ENCODE assay signal across 23 cellular contexts in genomic region chr3:47128110-47128509, GRCh38. TPM values are rescaled to one million over a fixed set of nuclear protein-coding genes. Genes with fewer than 3 reads are reported as not detected.
DNase-seq lines count a peak whose midpoint lies in the region; ATAC-seq and TF ChIP-seq lines count a peak whose summit lies in the region.
"Had no signal": no experiment of that assay in that cellular context is flagged by ENCODE, and none has a peak within 500 bp of the region (broad histone marks: within the 10 kb centered on the region; RNA-seq: fewer than 3 reads in every experiment).

No MANE protein-coding gene starts in this region.

- H3K9me3 Mint-ChIP-seq in activated CD4-positive, alpha-beta T cell treated with anti-CD3 and anti-CD28 coated beads for 36 hours (ENCODE audit: low read depth), result no peaks in the 10 kb centered on the region
- no peaks in the 10 kb centered on the region for H3K9me3 Mint-ChIP-seq in activated CD4-positive, alpha-beta T cell treated with anti-CD3 and anti-CD28 coated beads, Interleukin-2, amount 10 ng/mL, durations not matched to agents 7 days and 5 days
- peaks cover 3% of the 10 kb centered on the region for H3K9me3 Mint-ChIP-seq in nephron progenitor cell
- H3K9me3 Mint-ChIP-seq: activated naive CD4-positive, alpha-beta T cell treated with anti-CD3 and anti-CD28 coated beads for 36 hours; IgD-negative memory B cell; T-cell had no signal

- CTCF ChIA-PET in activated CD4-positive, alpha-beta T cell treated with anti-CD3 and anti-CD28 coated beads for 36 hours (lab: Charles Lee), result no interaction called here
- CTCF ChIA-PET in activated CD4-positive, alpha-beta T cell treated with anti-CD3 and anti-CD28 coated beads, Interleukin-2, amount 10 ng/mL, durations not matched to agents 7 days and 5 days (lab: Charles Lee), result interaction anchor here (0.5 kb wide), 1 partner anchor 19 kb away, joined by 3 read pairs; no protein-coding TSS in a partner anchor

- intact Hi-C loops in activated CD4-positive, alpha-beta T cell treated with anti-CD3 and anti-CD28 coated beads for 36 hours (cut with DNase I, micrococcal nuclease), result no loop called here

- H3K36me3 Mint-ChIP-seq in activated CD4-positive, alpha-beta T cell treated with anti-CD3 and anti-CD28 coated beads for 36 hours (ENCODE audit: low read depth), result peaks cover 30% of the 10 kb centered on the region
- peaks cover 39% of the 10 kb centered on the region for H3K36me3 Mint-ChIP-seq in activated CD4-positive, alpha-beta T cell treated with anti-CD3 and anti-CD28 coated beads, Interleukin-2, amount 10 ng/mL, durations not matched to agents 7 days and 5 days (ENCODE audit: low read depth)
- peaks cover 75% of the 10 kb centered on the region for H3K36me3 Mint-ChIP-seq in nephron progenitor cell (ENCODE audit: low read depth)

- no peak for DNase-seq in activated CD4-positive, alpha-beta T cell treated with anti-CD3 and anti-CD28 coated beads for 36 hours
- no peak for DNase-seq in activated CD4-positive, alpha-beta T cell treated with anti-CD3 and anti-CD28 coated beads, Interleukin-2, amount 10 ng/mL, durations not matched to agents 7 days and 5 days
- peak; percentile 15 for DNase-seq in NB4 (ENCODE audit: low read depth)
- peak; percentile 8 for DNase-seq in epithelial cell of prostate (ENCODE audit: low read depth, low spot score)
- no peak for DNase-seq in stimulated activated naive CD8-positive, alpha-beta T cell treated with anti-CD3 and anti-CD28 coated beads, Interleukin-15, Interleukin-2, amounts not matched to agents 100 U/mL and 50 U/mL, for 24 hours
- DNase-seq in nephron progenitor cell, result no peak
- DNase-seq: activated naive CD4-positive, alpha-beta T cell treated with anti-CD3 and anti-CD28 coated beads for 36 hours; activated T-cell treated with anti-CD3 and anti-CD28 coated beads, Interleukin-2, amount 50 U/mL, for 48 hours; anterior cingulate cortex; central memory CD4-positive, alpha-beta T cell; COR-L47; DMS79 treated with DMSO at 0.1 percent for 48 hours; head of caudate nucleus; NCI-H146; sigmoid colon; T-cell; transverse colon had no signal

- H3K4me1 Mint-ChIP-seq in activated CD4-positive, alpha-beta T cell treated with anti-CD3 and anti-CD28 coated beads for 36 hours, result peaks cover 39% of the 10 kb centered on the region
- peaks cover 25% of the 10 kb centered on the region for H3K4me1 Mint-ChIP-seq in activated CD4-positive, alpha-beta T cell treated with anti-CD3 and anti-CD28 coated beads, Interleukin-2, amount 10 ng/mL, durations not matched to agents 7 days and 5 days
- H3K4me1 Mint-ChIP-seq in nephron progenitor cell, result no peaks in the 10 kb centered on the region

- H3K27ac Mint-ChIP-seq in activated CD4-positive, alpha-beta T cell treated with anti-CD3 and anti-CD28 coated beads for 36 hours, result no peak overlapping the region
- no peak overlapping the region for H3K27ac Mint-ChIP-seq in activated CD4-positive, alpha-beta T cell treated with anti-CD3 and anti-CD28 coated beads, Interleukin-2, amount 10 ng/mL, durations not matched to agents 7 days and 5 days
- H3K27ac Mint-ChIP-seq in nephron progenitor cell, result no peak overlapping the region
- H3K27ac Mint-ChIP-seq: activated naive CD4-positive, alpha-beta T cell treated with anti-CD3 and anti-CD28 coated beads for 36 hours; B cell; progenitor cell of endocrine pancreas; T-cell had no signal

- no peaks in the 10 kb centered on the region for H3K27me3 Mint-ChIP-seq in activated CD4-positive, alpha-beta T cell treated with anti-CD3 and anti-CD28 coated beads for 36 hours
- H3K27me3 Mint-ChIP-seq in activated CD4-positive, alpha-beta T cell treated with anti-CD3 and anti-CD28 coated beads, Interleukin-2, amount 10 ng/mL, durations not matched to agents 7 days and 5 days, result no peaks in the 10 kb centered on the region
- H3K27me3 Mint-ChIP-seq in nephron progenitor cell (ENCODE audit: low read depth, poor library complexity), result no peaks in the 10 kb centered on the region
- H3K27me3 Mint-ChIP-seq: B cell, IgD-negative memory B cell, progenitor cell of endocrine pancreas, T-cell had no signal

- ATAC-seq in activated CD4-positive, alpha-beta T cell treated with anti-CD3 and anti-CD28 coated beads for 36 hours, result peak; percentile 60
- ATAC-seq in stimulated activated naive CD8-positive, alpha-beta T cell treated with anti-CD3 and anti-CD28 coated beads, Interleukin-15, Interleukin-2, amounts not matched to agents 100 U/mL and 50 U/mL, for 24 hours, result peak; percentile 68
- ATAC-seq in GM19023 (IDR thresholded peaks at IDR 0.05; ENCODE audit: unreplicated experiment) (no peak), HG03045 (IDR thresholded peaks at IDR 0.05; ENCODE audit: unreplicated experiment) (no peak)
- ATAC-seq: T-cell had no signal

- no peak overlapping the region for H3K27ac ChIP-seq in epithelial cell of prostate
- H3K27ac ChIP-seq: sigmoid colon, SJSA1, transverse colon had no signal

- TF ChIP-seq POLR2A in NB4 (IDR thresholded peaks at IDR 0.05; ENCODE audit: extremely low read depth, insufficient read length), result no peak

- H3K4me3 Mint-ChIP-seq in activated CD4-positive, alpha-beta T cell treated with anti-CD3 and anti-CD28 coated beads for 36 hours, result no peak overlapping the region
- no peak overlapping the region for H3K4me3 Mint-ChIP-seq in activated CD4-positive, alpha-beta T cell treated with anti-CD3 and anti-CD28 coated beads, Interleukin-2, amount 10 ng/mL, durations not matched to agents 7 days and 5 days
- no peak overlapping the region for H3K4me3 Mint-ChIP-seq in nephron progenitor cell
- H3K4me3 Mint-ChIP-seq: activated naive CD4-positive, alpha-beta T cell treated with anti-CD3 and anti-CD28 coated beads for 36 hours; B cell; IgD-negative memory B cell; T-cell had no signal

- TF ChIP-seq CTCF in NB4 (IDR thresholded peaks at IDR 0.05; ENCODE audit: low read depth, low read length) (no peak), nephron progenitor cell (IDR thresholded peaks at IDR 0.05) (no peak)

- POLR2A ChIA-PET in activated CD4-positive, alpha-beta T cell treated with anti-CD3 and anti-CD28 coated beads for 36 hours (lab: Charles Lee), result no interaction called here
- POLR2A ChIA-PET in activated CD4-positive, alpha-beta T cell treated with anti-CD3 and anti-CD28 coated beads, Interleukin-2, amount 10 ng/mL, durations not matched to agents 7 days and 5 days (lab: Charles Lee), result no interaction called here

- H3K4me3 ChIP-seq in NB4 (ENCODE audit: low read depth, low read length), result no peak overlapping the region
- H3K4me3 ChIP-seq: sigmoid colon, SJSA1, transverse colon had no signal

RNA-seq across cellular contexts. Expression of gene SETD2, which starts 35.8 kb away (rescaled TPM):
- total RNA-seq in activated CD4-positive, alpha-beta T cell treated with anti-CD3 and anti-CD28 coated beads for 36 hours, result 10 to 100 TPM; 31.8 to 35.8 TPM
- 10 to 100 TPM; 44.4 to 48.3 TPM for total RNA-seq in activated CD4-positive, alpha-beta T cell treated with anti-CD3 and anti-CD28 coated beads, Interleukin-2, amount 10 ng/mL, durations not matched to agents 7 days and 5 days

Comparison
In these comparisons a context has a peak if more than half of its experiments do, and no peak if none do; other contexts are left out.
1. ATAC-seq: peak in activated CD4-positive, alpha-beta T cell treated with anti-CD3 and anti-CD28 coated beads for 36 hours (single experiment) and stimulated activated naive CD8-positive, alpha-beta T cell treated with anti-CD3 and anti-CD28 coated beads, Interleukin-15, Interleukin-2, amounts not matched to agents 100 U/mL and 50 U/mL, for 24 hours (single experiment); none in GM19023 (single experiment) and HG03045 (single experiment).
2. DNase-seq: peak in NB4 (single experiment) and epithelial cell of prostate (single experiment); none in activated CD4-positive, alpha-beta T cell treated with anti-CD3 and anti-CD28 coated beads for 36 hours (single experiment), activated CD4-positive, alpha-beta T cell treated with anti-CD3 and anti-CD28 coated beads, Interleukin-2, amount 10 ng/mL, durations not matched to agents 7 days and 5 days (single experiment), stimulated activated naive CD8-positive, alpha-beta T cell treated with anti-CD3 and anti-CD28 coated beads, Interleukin-15, Interleukin-2, amounts not matched to agents 100 U/mL and 50 U/mL, for 24 hours (single experiment) and nephron progenitor cell (single experiment).